ENCODE assay signal across 8 cellular contexts in genomic region chr15:80404719-80405553, GRCh38. TPM values are rescaled to one million over a fixed set of nuclear protein-coding genes. Genes with fewer than 3 reads are reported as not detected.
DNase-seq lines count a peak whose midpoint lies in the region; ATAC-seq and TF ChIP-seq lines count a peak whose summit lies in the region.

No MANE protein-coding gene starts in this region.

- no peak for TF ChIP-seq EP300 in tibial nerve (IDR thresholded peaks at IDR 0.05)

- intact Hi-C loops in colonic mucosa (cut with DNase I): no loop called here

- ATAC-seq in lung (ENCODE audit: insufficient read depth, low FRiP score) (no peak), GM21360 (IDR thresholded peaks at IDR 0.05; ENCODE audit: unreplicated experiment) (no peak), GM19351 (IDR thresholded peaks at IDR 0.05; ENCODE audit: unreplicated experiment) (no peak)

- H3K4me3 ChIP-seq in colonic mucosa: peak overlapping the region; percentile 34
- H3K4me3 ChIP-seq in lung: peak overlapping the region; percentile 53
- H3K4me3 ChIP-seq in tibial nerve: peak overlapping the region; percentile 20 to 65 (median 34)

- DNase-seq in Daoy (ENCODE audit: low read depth) (peak; percentile 71), NCI-H1092 (lab: John Stamatoyannopoulos, UW) (peak; percentile 4), colonic mucosa (peak; percentile 18), lung (ENCODE audit: low spot score) (no peak), tibial nerve (ENCODE audit: low spot score in 2 of 2) (no peak), OCI-M2 (lab: John Stamatoyannopoulos, UW; ENCODE audit: unreplicated experiment) (no peak)

- H3K36me3 ChIP-seq in colonic mucosa: no peaks in the 10 kb centered on the region
- no peaks in the 10 kb centered on the region for H3K36me3 ChIP-seq in lung (ENCODE audit: control insufficient read depth in 2 of 2, insufficient read depth in 2 of 2, low read length in 2 of 2)
- no peaks in the 10 kb centered on the region for H3K36me3 ChIP-seq in tibial nerve

- TF ChIP-seq POLR2A in tibial nerve (IDR thresholded peaks at IDR 0.05): no peak

- H3K27me3 ChIP-seq in colonic mucosa (peaks cover 15% of the 10 kb centered on the region), lung (ENCODE audit: control insufficient read depth, insufficient read depth) (no peaks in the 10 kb centered on the region), tibial nerve (peaks cover 2 to 15% of the 10 kb centered on the region in 2 donors)

- peak overlapping the region in 1 of 2 donors; percentile 43 for H3K9ac ChIP-seq in colonic mucosa (ENCODE audit: low read depth in 2 of 2, low read length in 2 of 2)

- no peak for TF ChIP-seq CTCF in colonic mucosa (IDR thresholded peaks at IDR 0.05)
- no peak for TF ChIP-seq CTCF in lung (IDR thresholded peaks at IDR 0.05; ENCODE audit: control extremely low read depth, extremely low read depth)
- no peak for TF ChIP-seq CTCF in tibial nerve (IDR thresholded peaks at IDR 0.05)

- H3K9me3 ChIP-seq in colonic mucosa (no peaks in the 10 kb centered on the region), lung (ENCODE audit: control insufficient read depth in 2 of 2, insufficient read depth in 1 of 2, low read length in 1 of 2) (no peaks in the 10 kb centered on the region), tibial nerve (no peaks in the 10 kb centered on the region)

- H3K4me1 ChIP-seq in colonic mucosa (no peaks in the 10 kb centered on the region), lung (ENCODE audit: control insufficient read depth in 2 of 2, insufficient read depth in 2 of 2, low read length in 2 of 2) (peaks cover 0 to 2% of the 10 kb centered on the region in 2 donors), tibial nerve (peaks cover 0 to 19% (median 2%) of the 10 kb centered on the region in 4 donors)

- 5 to 6% methylated on average over 38 of the region's 38 CpGs for WGBS in lung, 2 donors
- 3 to 5% methylated on average over 19 to 32 of the region's 38 CpGs for WGBS in tibial nerve, 2 donors

- H3K27ac ChIP-seq in colonic mucosa (no peak overlapping the region), lung (ENCODE audit: low read depth in 1 of 2, low read length in 1 of 2) (no peak overlapping the region), tibial nerve (peak overlapping the region in 2 of 4 donors; percentile 45 to 85)

RNA-seq across cellular contexts. Expression of gene ARNT2, which starts 0.8 kb away (rescaled TPM):
- total RNA-seq in Daoy (2014; rRNA removed; shearing (Covaris generic)): 7.8 and 8.0 TPM in 2 replicates
- total RNA-seq in colonic mucosa: 1 to 10 TPM; 1.6 to 2.7 TPM
- 10 to 100 TPM in 1 of 2 donors, 1 to 10 TPM in 1; 4.5 to 12.2 TPM for total RNA-seq in lung
- polyA plus RNA-seq in lung: 1 to 10 TPM; 2.0 to 6.5 TPM
- 1 to 10 TPM; 5.1 to 8.8 (median 6.8) TPM for total RNA-seq in tibial nerve

Comparison
In these comparisons a context has a peak if more than half of its experiments do, and no peak if none do; other contexts are left out.
1. DNase-seq: peak in Daoy (single experiment), NCI-H1092 (single experiment) and colonic mucosa (single experiment); none in lung (single experiment), tibial nerve (0 of 2) and OCI-M2 (single experiment).
2. Peak in every context shown above with its lines, with median percentiles within 50 percentile points of each other: H3K4me3 ChIP-seq.